Comparison of ENCODE assay signal across 8 cellular contexts in genomic region chr10:100267237-100268104, GRCh38. TPM values are rescaled to one million over a fixed set of nuclear protein-coding genes. Genes with fewer than 3 reads are reported as not detected.
DNase-seq lines count a peak whose midpoint lies in the region; ATAC-seq and TF ChIP-seq lines count a peak whose summit lies in the region.

CWF19L1 (minus strand) TSS chr10:100267638; CDS start chr10:100267593, 45 bp downstream.

- peak; percentile 74 for ATAC-seq in GM21390 (IDR thresholded peaks at IDR 0.05; ENCODE audit: unreplicated experiment)
- peak; percentile 82 to 93 for ATAC-seq in activated T-cell treated with anti-CD3 and anti-CD28 coated beads, Interleukin-2, amount 50 U/mL, for 72 hours (replicated peaks in 1 of 2)

- H3K27ac Mint-ChIP-seq in activated T-cell treated with anti-CD3 and anti-CD28 coated beads, Interleukin-2, amount 50 U/mL, for 72 hours, result peak within 1 kb of the TSS; percentile 98

- H3K27me3 ChIP-seq in Peyer's patch, result no peaks in the 10 kb centered on the region
- H3K27me3 ChIP-seq in esophagus squamous epithelium, result no peaks in the 10 kb centered on the region

- peaks cover 22% of the 10 kb centered on the region for H3K4me1 Mint-ChIP-seq in activated T-cell treated with anti-CD3 and anti-CD28 coated beads, Interleukin-2, amount 50 U/mL, for 72 hours (ENCODE audit: low read depth)

- H3K36me3 ChIP-seq in Peyer's patch, result no peaks in the 10 kb centered on the region
- no peaks in the 10 kb centered on the region for H3K36me3 ChIP-seq in esophagus squamous epithelium

- peaks cover 4 to 9% of the 10 kb centered on the region in 2 donors for H3K36me3 Mint-ChIP-seq in activated T-cell treated with anti-CD3 and anti-CD28 coated beads, Interleukin-2, amount 50 U/mL, for 72 hours (ENCODE audit: insufficient read depth in 2 of 2)

- peaks cover 0 to 13% (median 5%) of the 10 kb centered on the region in 4 donors for H3K4me1 ChIP-seq in Peyer's patch
- peaks cover 12 to 35% (median 14%) of the 10 kb centered on the region in 3 donors for H3K4me1 ChIP-seq in esophagus squamous epithelium

- intact Hi-C loops in esophagus squamous epithelium (cut with DNase I), result no loop called here

- H3K27me3 Mint-ChIP-seq in activated T-cell treated with anti-CD3 and anti-CD28 coated beads, Interleukin-2, amount 50 U/mL, for 72 hours (ENCODE audit: low read depth), result no peaks in the 10 kb centered on the region

- no peaks in the 10 kb centered on the region for H3K9me3 ChIP-seq in Peyer's patch
- no peaks in the 10 kb centered on the region for H3K9me3 ChIP-seq in esophagus squamous epithelium

- no peaks in the 10 kb centered on the region for H3K9me3 Mint-ChIP-seq in activated T-cell treated with anti-CD3 and anti-CD28 coated beads, Interleukin-2, amount 50 U/mL, for 72 hours

- peak within 1 kb of the TSS; percentile 97 to 99 for H3K4me3 Mint-ChIP-seq in activated T-cell treated with anti-CD3 and anti-CD28 coated beads, Interleukin-2, amount 50 U/mL, for 72 hours

- 3 to 7% methylated on average over 32 to 36 of the region's 49 CpGs for WGBS in esophagus squamous epithelium, 2 donors

- H3K27ac ChIP-seq in Peyer's patch, result peak within 1 kb of the TSS; percentile 67 to 81 (median 80)
- peak within 1 kb of the TSS; percentile 85 to 91 (median 88) for H3K27ac ChIP-seq in esophagus squamous epithelium

- TF ChIP-seq CTCF in Peyer's patch (IDR thresholded peaks at IDR 0.05), result no peak
- no peak for TF ChIP-seq CTCF in esophagus squamous epithelium (IDR thresholded peaks at IDR 0.05)

- TF ChIP-seq POLR2A in Peyer's patch (IDR thresholded peaks at IDR 0.05) (peak in 1 of 2 donors; percentile 54), esophagus squamous epithelium (IDR thresholded peaks at IDR 0.05) (peak in 3 of 4 donors; percentile 6 to 41 (median 23))

- H3K4me3 ChIP-seq in Jurkat, Clone E6-1 (ENCODE audit: low read length), result peak within 1 kb of the TSS; percentile 100
- H3K4me3 ChIP-seq in Peyer's patch (peak within 1 kb of the TSS; percentile 66 to 99 (median 84)), esophagus squamous epithelium (peak within 1 kb of the TSS; percentile 78 to 97 (median 90))

- DNase-seq in COLO668 (lab: John Stamatoyannopoulos, UW; ENCODE audit: unreplicated experiment) (peak; percentile 78), Peyer's patch (peak; percentile 79 to 93 (median 87)), esophagus squamous epithelium (lab: John Stamatoyannopoulos, UW) (peak; percentile 33), myocyte (ENCODE audit: low read depth) (peak; percentile 90)
- peak; percentile 70 for DNase-seq in Jurkat, Clone E6-1 (ENCODE audit: low read depth, low spot score)
- DNase-seq in activated T-cell treated with anti-CD3 and anti-CD28 coated beads, Interleukin-2, amount 50 U/mL, for 72 hours, result peak; percentile 64 to 79
- DNase-seq in stimulated activated CD8-positive, alpha-beta memory T cell treated with anti-CD3 and anti-CD28 coated beads, Interleukin-7, amount 100 ng/mL, for 4 hours (ENCODE audit: low read depth in 2 of 2), result peak; percentile 59 to 61

RNA-seq across cellular contexts. Expression of gene CWF19L1, which starts in this region (rescaled TPM):
- 30.9 TPM for polyA plus RNA-seq in Jurkat, Clone E6-1 (2012; ENCODE audit: insufficient read depth, insufficient read length)
- total RNA-seq in Peyer's patch (10 to 100 TPM; 11.5 to 23.1 (median 15.6) TPM), esophagus squamous epithelium (10 to 100 TPM in 3 of 4 donors, 1 to 10 TPM in 1; 6.7 to 22.1 (median 19.4) TPM), myocyte (14.2 and 18.6 TPM in 2 replicates)
- total RNA-seq in activated T-cell treated with anti-CD3 and anti-CD28 coated beads, Interleukin-2, amount 50 U/mL, for 72 hours, result 10 to 100 TPM; 54.4 to 73.1 TPM
- polyA plus RNA-seq in myocyte (2012), result 12.2 TPM

Comparison
In these comparisons a context has a peak if more than half of its experiments do, and no peak if none do; other contexts are left out.
1. Peak in every context shown above with its lines: DNase-seq, ATAC-seq, H3K4me3 ChIP-seq and H3K27ac ChIP-seq.
2. DNase-seq: peak in every context shown above with its lines; median percentile 90 in myocyte; 87 in Peyer's patch; 78 in COLO668; 72 in activated T-cell treated with anti-CD3 and anti-CD28 coated beads, Interleukin-2, amount 50 U/mL, for 72 hours; 70 in Jurkat, Clone E6-1; 60 in stimulated activated CD8-positive, alpha-beta memory T cell treated with anti-CD3 and anti-CD28 coated beads, Interleukin-7, amount 100 ng/mL, for 4 hours; 33 in esophagus squamous epithelium.